Comparison of ENCODE assay signal across 2 cellular contexts in genomic region chr1:21896026-21896425, GRCh38.
TF ChIP-seq lines count a peak whose summit lies in the region.

No MANE protein-coding gene starts in this region.

TF ChIP-seq in IMR-90, 13 proteins besides CTCF, POLR2A, EP300 and RAD21:
- no peak for TF ChIP-seq FOS (IDR thresholded peaks at IDR 0.05; ENCODE audit: low read depth, low read length)
- TF ChIP-seq USF2 (IDR thresholded peaks at IDR 0.05; ENCODE audit: low read depth, low read length), result no peak
- TF ChIP-seq RFX5 (IDR thresholded peaks at IDR 0.05; ENCODE audit: low read depth, low read length), result no peak
- TF ChIP-seq SMC3 (IDR thresholded peaks at IDR 0.05; ENCODE audit: low read depth, low read length), result no peak
- no peak for TF ChIP-seq MXI1 (IDR thresholded peaks at IDR 0.05; ENCODE audit: borderline replicate concordance, low read depth, low read length)

TF ChIP-seq in endothelial cell of umbilical vein, 7 proteins besides CTCF, POLR2A, EP300 and RAD21:
- TF ChIP-seq GATA2 (IDR thresholded peaks at IDR 0.05; ENCODE audit: insufficient read depth, insufficient read length, low read depth, low read length) (no peak), MYC (IDR thresholded peaks at IDR 0.05; ENCODE audit: low read depth, low read length) (no peak), MAX (IDR thresholded peaks at IDR 0.05; ENCODE audit: insufficient read depth, insufficient read length) (no peak), FOS (IDR thresholded peaks at IDR 0.05; ENCODE audit: borderline replicate concordance, insufficient read depth, low read length) (no peak), POLR2AphosphoS5 (IDR thresholded peaks at IDR 0.05; ENCODE audit: insufficient read depth, low read depth, low read length) (no peak), JUN (IDR thresholded peaks at IDR 0.05; ENCODE audit: borderline replicate concordance, insufficient read depth, insufficient read length, low read depth) (no peak), EZH2 (IDR thresholded peaks at IDR 0.05; ENCODE audit: borderline replicate concordance, low read depth, low read length, severe bottlenecking) (no peak)
